Comparison of ENCODE assay signal across 32 cellular contexts in genomic region chr5:10858307-10858706, GRCh38.
"Had no signal": no experiment of that assay in that cellular context is flagged by ENCODE, and none has a peak within 500 bp of the region (broad histone marks: within the 10 kb centered on the region; RNA-seq: fewer than 3 reads in every experiment).

No MANE protein-coding gene starts in this region.

- H3K27ac ChIP-seq: brain microvascular endothelial cell, PC-9, RWPE1, WERI-Rb-1 had no signal

- H2AFZ ChIP-seq: PC-9 had no signal

- H3K4me3 ChIP-seq: MG63, PC-9 had no signal

- H3K27me3 ChIP-seq: brain microvascular endothelial cell, MG63 had no signal

- FAIRE-seq: RCC 7860 had no signal

- H3K4me2 ChIP-seq: PC-9 had no signal

- ATAC-seq: activated CD8-positive, alpha-beta memory T cell treated with anti-CD3 and anti-CD28 coated beads, Interleukin-2, amount 10 ng/mL, durations not matched to agents 7 days and 5 days; activated naive CD8-positive, alpha-beta T cell treated with anti-CD3 and anti-CD28 coated beads, Interleukin-2, amount 50 U/mL, for 24 hours; Right ventricle myocardium inferior had no signal

- DNase-seq: activated CD4-positive, alpha-beta memory T cell treated with anti-CD3 and anti-CD28 coated beads, Interleukin-2, amount 10 ng/mL, durations not matched to agents 7 days and 5 days; activated CD4-positive, alpha-beta T cell treated with anti-CD3 and anti-CD28 coated beads for 1 hour; activated CD4-positive, alpha-beta T cell treated with anti-CD3 and anti-CD28 coated beads for 48 hours; activated CD4-positive, CD25-positive, alpha-beta regulatory T cell; activated CD8-positive, alpha-beta memory T cell treated with anti-CD3 and anti-CD28 coated beads for 24 hours; activated CD8-positive, alpha-beta memory T cell treated with anti-CD3 and anti-CD28 coated beads, Interleukin-2, amount 10 ng/mL, durations not matched to agents 7 days and 5 days; activated CD8-positive, alpha-beta memory T cell treated with anti-CD3 and anti-CD28 coated beads, Interleukin-2, amount 50 U/mL, for 48 hours; activated effector memory CD4-positive, alpha-beta T cell treated with Interleukin-2 at 50 U/mL for 16 hours; activated naive CD4-positive, alpha-beta T cell treated with anti-CD3 and anti-CD28 coated beads, Interleukin-2, amount 10 ng/mL, durations not matched to agents 7 days and 5 days; activated naive CD8-positive, alpha-beta T cell treated with anti-CD3 and anti-CD28 coated beads, Interleukin-2, amount 50 U/mL, for 24 hours; activated T-cell treated with anti-CD3 and anti-CD28 coated beads, Interleukin-2, amount 50 U/mL, for 48 hours; anterior cingulate cortex; brain microvascular endothelial cell; central memory CD4-positive, alpha-beta T cell; MG63; MV-4-11; NCI-H1092; NCI-H1436 treated with DMSO at 0.1 percent for 48 hours; NCI-H1694 treated with DMSO at 0.1 percent for 48 hours; NCI-H2029; NCI-H345; NCI-H524 treated with DMSO at 0.1 percent for 48 hours; PC-9; SIG-M5; SW 1271; T-helper 1 cell; T-helper 2 cell; T-helper 9 cell; WERI-Rb-1 had no signal

- H3K36me3 ChIP-seq: brain microvascular endothelial cell, MG63, WERI-Rb-1 had no signal
